9 cellular contexts compared by ENCODE assay signal in the genomic region with DNA sequence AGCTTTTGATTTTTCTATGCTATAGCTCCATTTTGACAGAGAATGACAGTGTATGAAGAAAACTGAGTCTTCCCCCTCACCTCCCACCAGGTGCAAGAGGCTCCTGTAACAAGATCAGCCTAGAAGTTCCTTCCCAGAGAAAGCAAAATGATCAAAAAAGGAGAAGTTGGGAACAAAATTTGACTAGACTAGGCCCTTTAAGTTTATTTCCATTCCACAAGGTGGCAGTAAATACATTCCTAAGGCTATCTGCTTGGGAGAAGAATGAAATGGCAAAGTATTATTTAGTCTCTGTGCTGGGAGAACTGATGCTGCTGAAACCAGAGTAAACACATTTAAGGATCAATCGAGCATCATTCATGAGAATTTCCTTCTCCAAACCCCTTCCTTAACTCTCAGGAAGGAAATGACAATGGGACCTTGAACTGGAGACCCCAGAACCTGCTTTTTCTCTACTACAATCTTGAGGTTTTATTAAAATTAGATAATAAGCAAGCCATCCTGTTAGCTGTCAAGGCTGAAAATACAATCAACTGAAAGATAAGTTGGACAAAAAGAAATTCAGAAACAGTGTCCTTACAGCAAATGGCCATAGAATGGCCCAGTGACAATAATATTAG.
DNase-seq lines count a peak whose midpoint lies in the region; ATAC-seq and TF ChIP-seq lines count a peak whose summit lies in the region.
"Had no signal": no experiment of that assay in that cellular context is flagged by ENCODE, and none has a peak within 500 bp of the region (broad histone marks: within the 10 kb centered on the region; RNA-seq: fewer than 3 reads in every experiment).

No MANE protein-coding gene starts in this region.

- no peak for TF ChIP-seq EP300 in stomach (IDR thresholded peaks at IDR 0.05)

- H3K27ac ChIP-seq in WERI-Rb-1: no peak overlapping the region
- peak overlapping the region in 1 of 5 donors; percentile 18 for H3K27ac ChIP-seq in stomach
- H3K27ac ChIP-seq: neutrophil had no signal

- ATAC-seq in left cardiac atrium: peak; percentile 81

- H3K36me3 ChIP-seq in WERI-Rb-1 (no peaks in the 10 kb centered on the region), stomach (no peaks in the 10 kb centered on the region)
- H3K36me3 ChIP-seq: neutrophil had no signal

- peaks cover 0 to 5% (median 0%) of the 10 kb centered on the region in 4 donors for H3K4me1 ChIP-seq in stomach

- H3K9me3 ChIP-seq in WERI-Rb-1 (ENCODE audit: severe bottlenecking) (no peaks in the 10 kb centered on the region), stomach (no peaks in the 10 kb centered on the region)
- H3K9me3 ChIP-seq: neutrophil had no signal

- no peak overlapping the region for H3K4me3 ChIP-seq in WERI-Rb-1 (ENCODE audit: low read depth, low read length)
- no peak overlapping the region for H3K4me3 ChIP-seq in stomach

- intact Hi-C loops in left cardiac atrium (cut with DNase I) (loop anchor here (1.0 to 10.0 kb wide), 3 partner anchors 307 to 838 kb away; no protein-coding TSS in a partner anchor), stomach (cut with DNase I; ENCODE audit: low total_unique reads) (loop anchor here (10.0 kb wide), 1 partner anchor 827 kb away; no protein-coding TSS in a partner anchor)

- peak; percentile 17 for DNase-seq in GDM1 (lab: John Stamatoyannopoulos, UW)
- DNase-seq in M059J (ENCODE audit: low read depth): peak; percentile 67
- no peak for DNase-seq in WERI-Rb-1
- no peak for DNase-seq in left cardiac atrium
- DNase-seq in stomach: no peak
- DNase-seq in KG1 (lab: John Stamatoyannopoulos, UW): no peak
- no peak for DNase-seq in HK-2 (ENCODE audit: unreplicated experiment)
- no peak for DNase-seq in NCI-H2107 treated with DMSO at 0.1 percent for 48 hours (lab: John Stamatoyannopoulos, UW; ENCODE audit: unreplicated experiment)

- TF ChIP-seq POLR2A in stomach (IDR thresholded peaks at IDR 0.05): no peak

- H3K27me3 ChIP-seq in WERI-Rb-1 (ENCODE audit: insufficient read depth, low read depth, severe bottlenecking) (peaks cover 37% of the 10 kb centered on the region), stomach (no peaks in the 10 kb centered on the region)
- H3K27me3 ChIP-seq: neutrophil had no signal

- WGBS in stomach, 5 donors: 0 to 4% (median 0%) methylated on average over 1 of the region's 1 CpG

- peak; percentile 31 for TF ChIP-seq CTCF in WERI-Rb-1 (IDR thresholded peaks at IDR 0.05; ENCODE audit: low read depth, low read length)
- TF ChIP-seq CTCF in stomach (IDR thresholded peaks at IDR 0.05): peak in 5 of 7 experiments; percentile 31 to 71 (median 60)

Comparison
In these comparisons a context has a peak if more than half of its experiments do, and no peak if none do; other contexts are left out.
1. DNase-seq: peak in GDM1 (single experiment) and M059J (single experiment); none in WERI-Rb-1 (single experiment), left cardiac atrium (single experiment), stomach (single experiment), KG1 (single experiment), HK-2 (single experiment) and NCI-H2107 treated with DMSO at 0.1 percent for 48 hours (single experiment).